8 cellular contexts compared by ENCODE assay signal in genomic region chr6:124795879-124796838, GRCh38.
DNase-seq lines count a peak whose midpoint lies in the region; ATAC-seq and TF ChIP-seq lines count a peak whose summit lies in the region.

No MANE protein-coding gene starts in this region.

- H3K27ac Mint-ChIP-seq in natural killer cell: no peak overlapping the region

- ATAC-seq in GM18861 (IDR thresholded peaks at IDR 0.05; ENCODE audit: unreplicated experiment) (no peak), natural killer cell (no peak)

- no peaks in the 10 kb centered on the region for H3K9me3 Mint-ChIP-seq in natural killer cell

- no peak for TF ChIP-seq CTCF in natural killer cell (IDR thresholded peaks at IDR 0.05)

- H3K36me3 Mint-ChIP-seq in natural killer cell: no peaks in the 10 kb centered on the region

- intact Hi-C loops in natural killer cell (cut with micrococcal nuclease): no loop called here

- no peaks in the 10 kb centered on the region for H3K27me3 Mint-ChIP-seq in natural killer cell (ENCODE audit: low read depth in 2 of 2)

- H3K4me1 Mint-ChIP-seq in natural killer cell: no peaks in the 10 kb centered on the region

- no peak overlapping the region for H3K9ac ChIP-seq in adipocyte (ENCODE audit: low read length)

- DNase-seq in GM03348 (ENCODE audit: low spot score) (peak; percentile 16), NCI-H1092 (lab: John Stamatoyannopoulos, UW) (peak; percentile 6), adipocyte (ENCODE audit: low read depth) (peak; percentile 13), iPS DF 4.7 (ENCODE audit: extremely low read depth, low spot score) (peak; percentile 3), middle frontal gyrus (ENCODE audit: extremely low spot score, low spot score) (no peak), ureter (ENCODE audit: low spot score) (no peak), natural killer cell (no peak)

- H3K27me3 ChIP-seq in adipocyte (replicated peaks; ENCODE audit: control insufficient read depth, insufficient read depth, low read length): no peaks in the 10 kb centered on the region

- H3K4me1 ChIP-seq in adipocyte (ENCODE audit: control insufficient read depth, insufficient read depth, low read length): no peaks in the 10 kb centered on the region

- H3K9me3 ChIP-seq in adipocyte (ENCODE audit: control insufficient read depth, low read length): no peaks in the 10 kb centered on the region

- H3K4me3 ChIP-seq in adipocyte (ENCODE audit: low read length): no peak overlapping the region

- no peak overlapping the region for H3K4me3 Mint-ChIP-seq in natural killer cell

- no peaks in the 10 kb centered on the region for H3K36me3 ChIP-seq in adipocyte (ENCODE audit: control insufficient read depth, insufficient read depth, low read length, severe bottlenecking)

Comparison
In these comparisons a context has a peak if more than half of its experiments do, and no peak if none do; other contexts are left out.
1. DNase-seq: peak in GM03348 (single experiment), NCI-H1092 (single experiment), adipocyte (single experiment) and iPS DF 4.7 (single experiment); none in middle frontal gyrus (single experiment), ureter (single experiment) and natural killer cell (single experiment).